11 cellular contexts compared by ENCODE assay signal in genomic region chr2:129681788-129682187, GRCh38.
"Had no signal": no experiment of that assay in that cellular context is flagged by ENCODE, and none has a peak within 500 bp of the region (broad histone marks: within the 10 kb centered on the region; RNA-seq: fewer than 3 reads in every experiment).

No MANE protein-coding gene starts in this region.

- FAIRE-seq: H1, H54 had no signal

- H3K4me1 ChIP-seq: HAP-1 had no signal

- H3K27ac ChIP-seq: GM23248 had no signal

- H2AFZ ChIP-seq: GM23248, GM23338 had no signal

- DNase-seq: GM23248, GOT3, H7, H9, HCEC 1CT, HFFc6 had no signal

- H3K4me2 ChIP-seq: GM23338 had no signal

- H3K9ac ChIP-seq: GM23248 had no signal

- ATAC-seq: GM23338, HCT116 had no signal

- H3K36me3 ChIP-seq: HAP-1 had no signal

- H3K9me3 ChIP-seq: HAP-1 had no signal

- H3K4me3 ChIP-seq: GM23248, GM23338, HAP-1 had no signal
